Comparison of ENCODE assay signal across 23 cellular contexts in genomic region chr3:43211681-43212080, GRCh38.
DNase-seq lines count a peak whose midpoint lies in the region; ATAC-seq and TF ChIP-seq lines count a peak whose summit lies in the region.
"Had no signal": no experiment of that assay in that cellular context is flagged by ENCODE, and none has a peak within 500 bp of the region (broad histone marks: within the 10 kb centered on the region; RNA-seq: fewer than 3 reads in every experiment).

No MANE protein-coding gene starts in this region.

- H3K4me1 Mint-ChIP-seq in central memory CD8-positive, alpha-beta T cell = peaks cover 5% of the 10 kb centered on the region
- H3K4me1 Mint-ChIP-seq in nephron = peaks cover 4% of the 10 kb centered on the region
- H3K4me1 Mint-ChIP-seq in type B pancreatic cell (ENCODE audit: unreplicated experiment) = peaks cover 19% of the 10 kb centered on the region
- H3K4me1 Mint-ChIP-seq: B cell had no signal

- no peaks in the 10 kb centered on the region for H3K9me3 Mint-ChIP-seq in central memory CD8-positive, alpha-beta T cell
- H3K9me3 Mint-ChIP-seq in nephron = no peaks in the 10 kb centered on the region
- peaks cover 4% of the 10 kb centered on the region for H3K9me3 Mint-ChIP-seq in type B pancreatic cell
- H3K9me3 Mint-ChIP-seq: CD8-positive, alpha-beta T cell had no signal

- peak overlapping the region; percentile 1 for H3K27ac Mint-ChIP-seq in central memory CD8-positive, alpha-beta T cell (ENCODE audit: low read depth)
- H3K27ac Mint-ChIP-seq in nephron (peak overlapping the region in 2 of 3 experiments; percentile 10 to 74), type B pancreatic cell (no peak overlapping the region)
- H3K27ac Mint-ChIP-seq: B cell; CD8-positive, alpha-beta T cell had no signal

- H3K36me3 Mint-ChIP-seq in central memory CD8-positive, alpha-beta T cell (ENCODE audit: insufficient read depth) = no peaks in the 10 kb centered on the region
- H3K36me3 Mint-ChIP-seq in nephron (ENCODE audit: low read depth) = no peaks in the 10 kb centered on the region
- H3K36me3 Mint-ChIP-seq in type B pancreatic cell = no peaks in the 10 kb centered on the region
- H3K36me3 Mint-ChIP-seq: CD8-positive, alpha-beta T cell had no signal

- in situ Hi-C loops in G401 (cut with HindIII; ENCODE audit: low sequenced_read_pairs) = no loop called here

- DNase-seq in G401 (ENCODE audit: low spot score) = peak; percentile 80
- DNase-seq in NCI-H82 (lab: John Stamatoyannopoulos, UW) = peak; percentile 92
- no peak for DNase-seq in central memory CD8-positive, alpha-beta T cell (ENCODE audit: low spot score in 2 of 2)
- DNase-seq in type B pancreatic cell (ENCODE audit: extremely low spot score, unreplicated experiment) = no peak
- DNase-seq: Caco-2; CD8-positive, alpha-beta T cell; DMS 273 treated with DMSO at 0.1 percent for 48 hours; DMS79 treated with DMSO at 0.1 percent for 48 hours; Kasumi-1; NCI-H1092 treated with DMSO at 0.1 percent for 48 hours; NCI-H1436 treated with DMSO at 0.1 percent for 48 hours; NCI-H187 treated with DMSO at 0.1 percent for 48 hours; NCI-H2227 treated with DMSO at 0.1 percent for 48 hours; NK-92 treated with Interleukin-12 subunit alpha and Interleukin-12 subunit beta, amount 100 ng/mL, for 24 hours; PC-3; SK-N-SH; SW 1271 had no signal

- ATAC-seq in central memory CD8-positive, alpha-beta T cell (replicated peaks; ENCODE audit: extremely low read depth, poor library complexity, severe bottlenecking) = no peak
- no peak for ATAC-seq in GM21786 (IDR thresholded peaks at IDR 0.05; ENCODE audit: unreplicated experiment)
- no peak for ATAC-seq in activated CD4-positive, CD25-positive, alpha-beta regulatory T cell treated with anti-CD3 and anti-CD28 coated beads, Interleukin-2, amount 50 U/mL, for 24 hours
- ATAC-seq: CD8-positive, alpha-beta T cell; HepG2; K562; PC-3 had no signal

- no peak overlapping the region for H3K4me3 Mint-ChIP-seq in central memory CD8-positive, alpha-beta T cell
- no peak overlapping the region for H3K4me3 Mint-ChIP-seq in nephron
- no peak overlapping the region for H3K4me3 Mint-ChIP-seq in type B pancreatic cell
- H3K4me3 Mint-ChIP-seq: B cell; CD8-positive, alpha-beta T cell had no signal

- no peaks in the 10 kb centered on the region for H3K27me3 Mint-ChIP-seq in central memory CD8-positive, alpha-beta T cell
- H3K27me3 Mint-ChIP-seq in nephron (ENCODE audit: low read depth) (no peaks in the 10 kb centered on the region), type B pancreatic cell (peaks cover 9% of the 10 kb centered on the region)

- TF ChIP-seq CTCF in nephron (IDR thresholded peaks at IDR 0.05; ENCODE audit: unreplicated experiment in 3 of 3) (no peak), type B pancreatic cell (conservative IDR thresholded peaks at IDR 0.05) (no peak)

Comparison
In these comparisons a context has a peak if more than half of its experiments do, and no peak if none do; other contexts are left out.
1. DNase-seq: peak in G401 (single experiment) and NCI-H82 (single experiment); none in central memory CD8-positive, alpha-beta T cell (0 of 2) and type B pancreatic cell (single experiment).